11 cellular contexts compared by ENCODE assay signal in genomic region chr13:29954082-29955043, GRCh38.
DNase-seq lines count a peak whose midpoint lies in the region; ATAC-seq, FAIRE-seq and TF ChIP-seq lines count a peak whose summit lies in the region.
"Had no signal": no experiment of that assay in that cellular context is flagged by ENCODE, and none has a peak within 500 bp of the region (broad histone marks: within the 10 kb centered on the region; RNA-seq: fewer than 3 reads in every experiment).

No MANE protein-coding gene starts in this region.

- H2AFZ ChIP-seq in HepG2 (ENCODE audit: low read length): no peak overlapping the region

- no TSS peak for BruUV-seq in HepG2 (replicated peaks; lab: Mats Ljungman, UMichigan)

- intact Hi-C loops in HepG2 (cut with micrococcal nuclease; ENCODE audit: unreplicated experiment) (no loop called here), Right ventricle myocardium inferior (cut with DNase I) (no loop called here)

- TF ChIP-seq POLR2A in HepG2 (IDR thresholded peaks at IDR 0.05; ENCODE audit: insufficient read depth in 1 of 2, low read depth in 2 of 2, low read length in 2 of 2): no peak

- ATAC-seq in activated T-cell treated with anti-CD3 and anti-CD28 coated beads, Interleukin-2, amount 50 U/mL, for 4 hours: peak; percentile 84 to 86
- ATAC-seq in HepG2 (peak; percentile 46; the same call in 2 of the 3 replicates), Right ventricle myocardium inferior (no peak), GM21723 (IDR thresholded peaks at IDR 0.05; ENCODE audit: unreplicated experiment) (no peak)
- ATAC-seq in stimulated activated naive CD8-positive, alpha-beta T cell treated with anti-CD3 and anti-CD28 coated beads, Interleukin-15, Interleukin-2, amounts not matched to agents 100 U/mL and 50 U/mL, for 24 hours: peak; percentile 84

- POLR2A ChIA-PET in HepG2 (lab: Yijun Ruan, JAX): no interaction called here

- H3K9me3 Mint-ChIP-seq in T-helper 2 cell treated with Interferon-gamma antibody and Interleukin-4, amounts not matched to agents 5 μg/mL and 100 μg/mL, for 36 hours: no peaks in the 10 kb centered on the region
- no peaks in the 10 kb centered on the region for H3K9me3 Mint-ChIP-seq in activated T-cell treated with anti-CD3 and anti-CD28 coated beads, Interleukin-2, amount 50 U/mL, for 4 hours

- no peak overlapping the region for H3K9ac ChIP-seq in HepG2 (ENCODE audit: insufficient read depth, low read depth, low read length)

- peak overlapping the region; percentile 80 for H3K4me3 Mint-ChIP-seq in T-helper 2 cell treated with Interferon-gamma antibody and Interleukin-4, amounts not matched to agents 5 μg/mL and 100 μg/mL, for 36 hours
- H3K4me3 Mint-ChIP-seq in activated T-cell treated with anti-CD3 and anti-CD28 coated beads, Interleukin-2, amount 50 U/mL, for 4 hours: peak overlapping the region; percentile 78

- no peaks in the 10 kb centered on the region for H3K79me2 ChIP-seq in HepG2 (ENCODE audit: insufficient read depth, low read length)

- peaks cover 11% of the 10 kb centered on the region for H3K4me1 ChIP-seq in HepG2 (ENCODE audit: insufficient read depth, low read length)

- H3K4me2 ChIP-seq in HepG2 (ENCODE audit: low read depth, low read length): peak overlapping the region; percentile 44; the same call in 1 of the 2 replicates

- H3K27ac ChIP-seq in HepG2 (ENCODE audit: extremely low read length, insufficient read depth, low read length): no peak overlapping the region

- no peaks in the 10 kb centered on the region for H3K9me3 ChIP-seq in HepG2 (ENCODE audit: low read length)

- peak; percentile 28 for DNase-seq in T-helper 2 cell treated with Interferon-gamma antibody and Interleukin-4, amounts not matched to agents 5 μg/mL and 100 μg/mL, for 36 hours (ENCODE audit: low spot score)
- peak; percentile 32 for DNase-seq in activated T-cell treated with anti-CD3 and anti-CD28 coated beads, Interleukin-2, amount 50 U/mL, for 4 hours
- no peak for DNase-seq in HepG2 (ENCODE audit: low spot score)
- peak; percentile 38 for DNase-seq in stimulated activated naive CD8-positive, alpha-beta T cell treated with anti-CD3 and anti-CD28 coated beads, Interleukin-15, Interleukin-2, amounts not matched to agents 100 U/mL and 50 U/mL, for 24 hours
- DNase-seq in Right ventricle myocardium inferior (ENCODE audit: missing footprints): no peak
- DNase-seq in Kasumi-1 (lab: John Stamatoyannopoulos, UW): no peak
- DNase-seq in NCI-H446 (lab: John Stamatoyannopoulos, UW): no peak
- DNase-seq: cortex of kidney, mesenchymal stem cell, NCI-H524 had no signal

- peaks cover 15% of the 10 kb centered on the region for H3K27me3 Mint-ChIP-seq in T-helper 2 cell treated with Interferon-gamma antibody and Interleukin-4, amounts not matched to agents 5 μg/mL and 100 μg/mL, for 36 hours (ENCODE audit: low read depth)
- H3K27me3 Mint-ChIP-seq in activated T-cell treated with anti-CD3 and anti-CD28 coated beads, Interleukin-2, amount 50 U/mL, for 4 hours (ENCODE audit: low read depth): peaks cover 2% of the 10 kb centered on the region

- H3K27ac Mint-ChIP-seq in T-helper 2 cell treated with Interferon-gamma antibody and Interleukin-4, amounts not matched to agents 5 μg/mL and 100 μg/mL, for 36 hours: peak overlapping the region; percentile 88

- H3K4me3 ChIP-seq in HepG2 (replicated peaks in 1 of 3; ENCODE audit: insufficient read depth in 1 of 3, low read depth in 2 of 3, low read length in 3 of 3): peak overlapping the region in 1 of 3 experiments; percentile 26; a peak in 2 of 6 replicates

- no peaks in the 10 kb centered on the region for H4K20me1 ChIP-seq in HepG2 (ENCODE audit: insufficient read depth, low read length)

- H3K36me3 Mint-ChIP-seq in T-helper 2 cell treated with Interferon-gamma antibody and Interleukin-4, amounts not matched to agents 5 μg/mL and 100 μg/mL, for 36 hours (ENCODE audit: low read depth): no peaks in the 10 kb centered on the region
- no peaks in the 10 kb centered on the region for H3K36me3 Mint-ChIP-seq in activated T-cell treated with anti-CD3 and anti-CD28 coated beads, Interleukin-2, amount 50 U/mL, for 4 hours (ENCODE audit: insufficient read depth)

- H3K4me1 Mint-ChIP-seq in T-helper 2 cell treated with Interferon-gamma antibody and Interleukin-4, amounts not matched to agents 5 μg/mL and 100 μg/mL, for 36 hours (ENCODE audit: low read depth): peaks cover 26% of the 10 kb centered on the region
- H3K4me1 Mint-ChIP-seq in activated T-cell treated with anti-CD3 and anti-CD28 coated beads, Interleukin-2, amount 50 U/mL, for 4 hours (ENCODE audit: low read depth): peaks cover 34% of the 10 kb centered on the region

- CTCF ChIA-PET in HepG2 (lab: Yijun Ruan, JAX; ENCODE audit: low intra/inter-chr PET ratio, low total read pairs): no interaction called here

- peaks cover 0 to 25% of the 10 kb centered on the region in 2 experiments; a peak in 2 of 5 replicates for H3K27me3 ChIP-seq in HepG2 (ENCODE audit: control insufficient read depth in 1 of 2, insufficient read depth in 2 of 2, low read length in 2 of 2)

- in situ Hi-C loops in HepG2 (cut with HindIII; ENCODE audit: extremely low pct_ligation_motif_present, low pct_unique_long_range_greater_than_20kb): no loop called here

- TF ChIP-seq CTCF in HepG2 (CRISPR knock-in tag; IDR thresholded peaks at IDR 0.05): no peak

- no peaks in the 10 kb centered on the region for H3K36me3 ChIP-seq in HepG2 (replicated peaks in 1 of 2; ENCODE audit: control insufficient read depth in 1 of 2, insufficient read depth in 2 of 2, low read length in 2 of 2)

- TF ChIP-seq EP300 in HepG2 (IDR thresholded peaks at IDR 0.05; ENCODE audit: low read depth in 2 of 2, low read length in 2 of 2): no peak
- no peak for TF ChIP-seq EP300 in HepG2 (CRISPR knock-in tag; IDR thresholded peaks at IDR 0.05; ENCODE audit: borderline replicate concordance)

- 26% methylated on average over 23 of the region's 23 CpGs for WGBS in HepG2 (ENCODE audit: low lambda C conversion rate)

- FAIRE-seq in HepG2 (lab: Jason Lieb, UNC): no peak

- no peak for TF ChIP-seq RAD21 in HepG2 (CRISPR knock-in tag; IDR thresholded peaks at IDR 0.05)

TF ChIP-seq in HepG2, 621 proteins besides CTCF, POLR2A, EP300 and RAD21 (continues in another document):
- TF ChIP-seq ZNF326 (CRISPR knock-in tag; IDR thresholded peaks at IDR 0.05; ENCODE audit: borderline replicate concordance) (no peak), SOX6 (IDR thresholded peaks at IDR 0.05) (no peak), SOX6 (CRISPR knock-in tag; IDR thresholded peaks at IDR 0.05) (no peak), STAT6 (CRISPR knock-in tag; IDR thresholded peaks at IDR 0.05; ENCODE audit: borderline replicate concordance) (no peak), ZNF772 (CRISPR knock-in tag; IDR thresholded peaks at IDR 0.05) (no peak), FOXP4 (CRISPR knock-in tag; IDR thresholded peaks at IDR 0.05) (no peak), USF2 (IDR thresholded peaks at IDR 0.05; ENCODE audit: low read depth, low read length) (no peak), USF2 (CRISPR knock-in tag; IDR thresholded peaks at IDR 0.05; ENCODE audit: borderline replicate concordance) (no peak), ZNF432 (CRISPR knock-in tag; IDR thresholded peaks at IDR 0.05; ENCODE audit: borderline replicate concordance) (no peak)

Comparison
In these comparisons a context has a peak if more than half of its experiments do, and no peak if none do; other contexts are left out.
1. DNase-seq: peak in T-helper 2 cell treated with Interferon-gamma antibody and Interleukin-4, amounts not matched to agents 5 μg/mL and 100 μg/mL, for 36 hours (single experiment), activated T-cell treated with anti-CD3 and anti-CD28 coated beads, Interleukin-2, amount 50 U/mL, for 4 hours (single experiment) and stimulated activated naive CD8-positive, alpha-beta T cell treated with anti-CD3 and anti-CD28 coated beads, Interleukin-15, Interleukin-2, amounts not matched to agents 100 U/mL and 50 U/mL, for 24 hours (single experiment); none in HepG2 (single experiment), Right ventricle myocardium inferior (single experiment), Kasumi-1 (0 of 2) and NCI-H446 (0 of 2).
2. ATAC-seq: peak in activated T-cell treated with anti-CD3 and anti-CD28 coated beads, Interleukin-2, amount 50 U/mL, for 4 hours (2 of 2), HepG2 (single experiment) and stimulated activated naive CD8-positive, alpha-beta T cell treated with anti-CD3 and anti-CD28 coated beads, Interleukin-15, Interleukin-2, amounts not matched to agents 100 U/mL and 50 U/mL, for 24 hours (single experiment); none in Right ventricle myocardium inferior (single experiment) and GM21723 (single experiment).